Comparison of ENCODE assay signal across 9 cellular contexts in genomic region chr12:1663440-1664132, GRCh38. TPM values are rescaled to one million over a fixed set of nuclear protein-coding genes. Genes with fewer than 3 reads are reported as not detected.
DNase-seq lines count a peak whose midpoint lies in the region; ATAC-seq and TF ChIP-seq lines count a peak whose summit lies in the region.
"Had no signal": no experiment of that assay in that cellular context is flagged by ENCODE, and none has a peak within 500 bp of the region (broad histone marks: within the 10 kb centered on the region; RNA-seq: fewer than 3 reads in every experiment).

No MANE protein-coding gene starts in this region.

- peaks cover 26% of the 10 kb centered on the region for H3K4me1 Mint-ChIP-seq in brain
- peaks cover 13% of the 10 kb centered on the region for H3K4me1 Mint-ChIP-seq in nephron

- H3K27me3 ChIP-seq in BLaER1 (no peaks in the 10 kb centered on the region), HUES6 (ENCODE audit: control insufficient read depth, insufficient read depth, low read length) (peaks cover 28% of the 10 kb centered on the region)

- H3K4me3 ChIP-seq in BLaER1 (no peak overlapping the region), HUES6 (ENCODE audit: low read depth, low read length) (peak overlapping the region; percentile 54)

- DNase-seq in stimulated activated CD4-positive, alpha-beta T cell treated with anti-CD3 and anti-CD28 coated beads, Interleukin-4, amount 100 ng/mL, for 4 hours, result no peak
- no peak for DNase-seq in left cardiac atrium

- H3K4me3 Mint-ChIP-seq in brain, result peak overlapping the region in 3 of 5 experiments; percentile 34 to 83 (median 77)
- H3K4me3 Mint-ChIP-seq in nephron, result peak overlapping the region; percentile 77 to 86 (median 86)

- ATAC-seq in GM21360 (IDR thresholded peaks at IDR 0.05; ENCODE audit: unreplicated experiment) (no peak), GM21576 (IDR thresholded peaks at IDR 0.05; ENCODE audit: unreplicated experiment) (no peak), left cardiac atrium (no peak)

- H3K36me3 Mint-ChIP-seq in brain (no peaks in the 10 kb centered on the region), nephron (ENCODE audit: low read depth) (no peaks in the 10 kb centered on the region)

- intact Hi-C loops in left cardiac atrium (cut with DNase I), result no loop called here

- no peaks in the 10 kb centered on the region for H4K20me1 ChIP-seq in BLaER1

- peak overlapping the region; percentile 68 for H3K27ac ChIP-seq in BLaER1
- no peak overlapping the region for H3K27ac ChIP-seq in HUES6 (ENCODE audit: low read depth, low read length)
- H3K27ac ChIP-seq: RWPE1 had no signal

- H3K4me1 ChIP-seq in BLaER1 (peaks cover 75% of the 10 kb centered on the region), HUES6 (ENCODE audit: control insufficient read depth, insufficient read depth, low read length) (peaks cover 4% of the 10 kb centered on the region; the same call in 1 of the 2 replicates)

- TF ChIP-seq CTCF in brain (conservative IDR thresholded peaks at IDR 0.05) (no peak), nephron (IDR thresholded peaks at IDR 0.05; ENCODE audit: unreplicated experiment in 3 of 3) (no peak)

- H3K27ac Mint-ChIP-seq in brain, result peak overlapping the region in 4 of 5 experiments; percentile 12 to 64 (median 54)
- peak overlapping the region; percentile 32 to 88 (median 47) for H3K27ac Mint-ChIP-seq in nephron

- no peaks in the 10 kb centered on the region for H3K9me3 ChIP-seq in BLaER1
- H3K9me3 ChIP-seq in HUES6 (ENCODE audit: control insufficient read depth, insufficient read depth, low read depth, low read length), result no peaks in the 10 kb centered on the region

- H3K27me3 Mint-ChIP-seq in brain (no peaks in the 10 kb centered on the region), nephron (ENCODE audit: low read depth) (peaks cover 14% of the 10 kb centered on the region)

- H3K9me3 Mint-ChIP-seq in brain, result peaks cover 0 to 5% (median 2%) of the 10 kb centered on the region in 5 experiments
- no peaks in the 10 kb centered on the region for H3K9me3 Mint-ChIP-seq in nephron

- H3K4me2 ChIP-seq in BLaER1, result peak overlapping the region; percentile 80

- no peak overlapping the region for H3K9ac ChIP-seq in BLaER1
- H3K9ac ChIP-seq in HUES6 (ENCODE audit: low read length), result no peak overlapping the region

- no peaks in the 10 kb centered on the region for H3K36me3 ChIP-seq in BLaER1
- H3K36me3 ChIP-seq in HUES6 (ENCODE audit: control insufficient read depth, insufficient read depth, low read length), result no peaks in the 10 kb centered on the region

RNA-seq across cellular contexts. Expression of gene ADIPOR2, which starts 27.3 kb away (rescaled TPM):
- 49.1 TPM for polyA plus RNA-seq in brain (ENCODE audit: insufficient read depth, low read depth, low replicate concordance)
- 10 to 100 TPM; 50.3 to 53.1 TPM for total RNA-seq in left cardiac atrium

RNA-seq across cellular contexts. Expression of gene WNT5B, which starts 34.6 kb away (rescaled TPM):
- 4.1 TPM for polyA plus RNA-seq in brain (ENCODE audit: insufficient read depth, low read depth, low replicate concordance)
- total RNA-seq in left cardiac atrium, result 1 to 10 TPM; 1.8 to 5.0 TPM
